Comparison of ENCODE assay signal across 8 cellular contexts in genomic region chr22:38172489-38173155, GRCh38. TPM values are rescaled to one million over a fixed set of nuclear protein-coding genes. Genes with fewer than 3 reads are reported as not detected.
A peak's percentile ranks its signal among the peaks of the same experiment; 100 is the strongest.
DNase-seq lines count a peak whose midpoint lies in the region; ATAC-seq and TF ChIP-seq lines count a peak whose summit lies in the region.

No MANE protein-coding gene starts in this region.

- no peak overlapping the region for H3K4me3 Mint-ChIP-seq in WTC11
- H3K4me3 Mint-ChIP-seq in HFFc6 = no peak overlapping the region

- H3K27me3 ChIP-seq in esophagus muscularis mucosa (no peaks in the 10 kb centered on the region), skeletal muscle satellite cell (ENCODE audit: control insufficient read depth, insufficient read depth, low read length) (no peaks in the 10 kb centered on the region), hepatocyte (no peaks in the 10 kb centered on the region)

- H2AFZ ChIP-seq in hepatocyte = no peak overlapping the region

- TF ChIP-seq EP300 in esophagus muscularis mucosa (IDR thresholded peaks at IDR 0.05) = no peak

- POLR2A ChIA-PET in WTC11 (lab: Charles Lee) = no interaction called here

- H3K4me1 ChIP-seq in esophagus muscularis mucosa (peaks cover 43 to 63% (median 60%) of the 10 kb centered on the region in 4 donors), skeletal muscle satellite cell (ENCODE audit: control insufficient read depth, insufficient read depth, low read length) (peaks cover 44% of the 10 kb centered on the region), hepatocyte (ENCODE audit: insufficient read depth) (peaks cover 2% of the 10 kb centered on the region)

- peaks cover 0 to 7% (median 4%) of the 10 kb centered on the region in 4 donors for H3K36me3 ChIP-seq in esophagus muscularis mucosa
- H3K36me3 ChIP-seq in skeletal muscle satellite cell (ENCODE audit: insufficient read depth, low read length) = no peaks in the 10 kb centered on the region
- no peaks in the 10 kb centered on the region for H3K36me3 ChIP-seq in hepatocyte (replicated peaks; ENCODE audit: insufficient read depth, low read depth)

- peak; percentile 29 for DNase-seq in GDM1 (lab: John Stamatoyannopoulos, UW)
- DNase-seq in WTC11 (ENCODE audit: low spot score) = no peak
- DNase-seq in esophagus muscularis mucosa (ENCODE audit: extremely low spot score) = no peak
- DNase-seq in hepatocyte (ENCODE audit: low spot score) = no peak
- no peak for DNase-seq in HFFc6
- DNase-seq in NCI-H82 (lab: John Stamatoyannopoulos, UW) = no peak

- H3K27ac ChIP-seq in esophagus muscularis mucosa (replicated peaks in 1 of 4) = peak overlapping the region in 3 of 4 donors; percentile 19 to 45 (median 42)
- no peak overlapping the region for H3K27ac ChIP-seq in hepatocyte

- H3K4me2 ChIP-seq in skeletal muscle satellite cell (ENCODE audit: low read length) = peak overlapping the region; percentile 39
- no peak overlapping the region for H3K4me2 ChIP-seq in hepatocyte

- H3K4me3 ChIP-seq in esophagus muscularis mucosa = no peak overlapping the region
- H3K4me3 ChIP-seq in skeletal muscle satellite cell (ENCODE audit: low read length) = peak overlapping the region; percentile 10
- no peak overlapping the region for H3K4me3 ChIP-seq in hepatocyte

- peak overlapping the region; percentile 43 for H3K9ac ChIP-seq in skeletal muscle satellite cell (ENCODE audit: low read depth, low read length)

- no peak for TF ChIP-seq POLR2A in esophagus muscularis mucosa (IDR thresholded peaks at IDR 0.05; ENCODE audit: low read depth)

- no peak for ATAC-seq in WTC11
- ATAC-seq in GM18907 (IDR thresholded peaks at IDR 0.05; ENCODE audit: unreplicated experiment) = no peak

- no peaks in the 10 kb centered on the region for H3K9me3 ChIP-seq in esophagus muscularis mucosa
- no peaks in the 10 kb centered on the region for H3K9me3 ChIP-seq in skeletal muscle satellite cell (replicated peaks; ENCODE audit: low read length)
- H3K9me3 ChIP-seq in hepatocyte (ENCODE audit: low read depth) = no peaks in the 10 kb centered on the region

- H3K4me1 Mint-ChIP-seq in WTC11 (peaks cover 8% of the 10 kb centered on the region), HFFc6 (ENCODE audit: low read depth) (peaks cover 48% of the 10 kb centered on the region)

- H3K27me3 Mint-ChIP-seq in WTC11 (ENCODE audit: low read depth) = no peaks in the 10 kb centered on the region
- peaks cover 3% of the 10 kb centered on the region for H3K27me3 Mint-ChIP-seq in HFFc6 (ENCODE audit: insufficient read depth)

- H3K9me3 Mint-ChIP-seq in WTC11 (no peaks in the 10 kb centered on the region), HFFc6 (no peaks in the 10 kb centered on the region)

- H4K20me1 ChIP-seq in hepatocyte (ENCODE audit: insufficient read depth, poor library complexity, severe bottlenecking) = no peaks in the 10 kb centered on the region

- TF ChIP-seq CTCF in WTC11 (IDR thresholded peaks at IDR 0.05) (no peak), esophagus muscularis mucosa (IDR thresholded peaks at IDR 0.05) (no peak), hepatocyte (IDR thresholded peaks at IDR 0.05; ENCODE audit: poor library complexity) (no peak), HFFc6 (IDR thresholded peaks at IDR 0.05) (no peak)

- 63% methylated on average over 18 of the region's 18 CpGs for WGBS in esophagus muscularis mucosa
- WGBS in hepatocyte (ENCODE audit: low lambda C conversion rate, missing lambda C conversion rate) = 70% methylated on average over 18 of the region's 18 CpGs

- CTCF ChIA-PET in WTC11 (lab: Charles Lee) = interaction anchor here (1.2 to 5.3 kb wide), 3 partner anchors 58 to 120 kb away, joined by 5 to 23 read pairs (median 6); no protein-coding TSS in a partner anchor

- H3K36me3 Mint-ChIP-seq in WTC11 (peaks cover 5% of the 10 kb centered on the region), HFFc6 (ENCODE audit: low read depth) (no peaks in the 10 kb centered on the region)

- no peaks in the 10 kb centered on the region for H3K9me2 ChIP-seq in hepatocyte (replicated peaks; ENCODE audit: insufficient read depth)

- peaks cover 5% of the 10 kb centered on the region for H3K79me2 ChIP-seq in hepatocyte

- H3K27ac Mint-ChIP-seq in WTC11 (no peak overlapping the region; the same call in 1 of the 2 replicates), HFFc6 (no peak overlapping the region)

- intact Hi-C loops in esophagus muscularis mucosa (cut with DNase I) = no loop called here

TF ChIP-seq in WTC11, 78 proteins besides CTCF, POLR2A, EP300 and RAD21:
- TF ChIP-seq GABPB1 (CRISPR knock-in tag; IDR thresholded peaks at IDR 0.05) (peak; percentile 92), ZNF396 (CRISPR knock-in tag; IDR thresholded peaks at IDR 0.05; ENCODE audit: borderline replicate concordance) (no peak)

RNA-seq across cellular contexts. Expression of gene PLA2G6, which starts 9.0 kb away (rescaled TPM):
- total RNA-seq in WTC11 (2021) = 29.9 to 44.1 TPM (median 37.6 TPM) in 3 replicates
- 10 to 100 TPM; 13.9 to 18.3 (median 15.6) TPM for total RNA-seq in esophagus muscularis mucosa
- 4.8 and 8.6 TPM in 2 replicates for total RNA-seq in skeletal muscle satellite cell (2012; rRNA removed)
- total RNA-seq in hepatocyte = 28.2 and 39.9 TPM in 2 replicates
- 30.2 and 42.6 TPM in 2 replicates for polyA plus RNA-seq in hepatocyte
- total RNA-seq in HFFc6 (2021; fragmentation: NEBNext Ultra II Directional; extraction: Animal tissue kit (Norgen Biotek cat#: 25700)) = 1 to 10 TPM; 4.1 to 6.6 (median 5.3) TPM

RNA-seq across cellular contexts. Expression of gene MAFF, which starts 29.2 kb away (rescaled TPM):
- total RNA-seq in WTC11 (2021) = 4.6 to 6.1 TPM (median 5.7 TPM) in 3 replicates
- total RNA-seq in esophagus muscularis mucosa = 100 to 1,000 TPM in 1 of 4 donors, 10 to 100 TPM in 3; 26.2 to 182 (median 54.3) TPM
- 29.7 and 36.9 TPM in 2 replicates for total RNA-seq in skeletal muscle satellite cell (2012; rRNA removed)
- total RNA-seq in hepatocyte = 55.9 and 70.4 TPM in 2 replicates
- 67.2 and 76.3 TPM in 2 replicates for polyA plus RNA-seq in hepatocyte
- 10 to 100 TPM; 17.2 to 24.1 (median 22.8) TPM for total RNA-seq in HFFc6 (2021; fragmentation: NEBNext Ultra II Directional; extraction: Animal tissue kit (Norgen Biotek cat#: 25700))
